In genomic region chr1:211697356-211697755, GRCh38 we compare ENCODE assay signal across 11 cellular contexts. TPM values are rescaled to one million over a fixed set of nuclear protein-coding genes. Genes with fewer than 3 reads are reported as not detected.
DNase-seq lines count a peak whose midpoint lies in the region; ATAC-seq lines count a peak whose summit lies in the region.
"Had no signal": no experiment of that assay in that cellular context is flagged by ENCODE, and none has a peak within 500 bp of the region (broad histone marks: within the 10 kb centered on the region; RNA-seq: fewer than 3 reads in every experiment).

No MANE protein-coding gene starts in this region.

- peaks cover 4 to 24% (median 19%) of the 10 kb centered on the region in 7 donors for H3K9me3 Mint-ChIP-seq in naive B cell

- peaks cover 0 to 5% of the 10 kb centered on the region in 2 donors for H3K36me3 Mint-ChIP-seq in naive B cell

- peaks cover 25 to 53% (median 47%) of the 10 kb centered on the region in 3 donors for H3K4me1 Mint-ChIP-seq in naive B cell

- H3K4me3 Mint-ChIP-seq in naive B cell: peak overlapping the region in 6 of 8 donors; percentile 56 to 74 (median 64)

- peaks cover 6 to 22% (median 16%) of the 10 kb centered on the region in 3 donors for H3K27me3 Mint-ChIP-seq in naive B cell

- peak overlapping the region in 5 of 6 donors; percentile 21 to 60 (median 49) for H3K27ac Mint-ChIP-seq in naive B cell

- ATAC-seq in HG02571 (IDR thresholded peaks at IDR 0.05; ENCODE audit: unreplicated experiment) (peak; percentile 73), HG03558 (IDR thresholded peaks at IDR 0.05; ENCODE audit: extremely low read depth, unreplicated experiment) (peak; percentile 67), naive B cell (ENCODE audit: low read depth in 2 of 2) (peak; percentile 95)

- DNase-seq in DMS 273 (lab: John Stamatoyannopoulos, UW; ENCODE audit: unreplicated experiment): peak; percentile 46
- no peak for DNase-seq in DMS 273 treated with DMSO at 0.1 percent for 48 hours (lab: John Stamatoyannopoulos, UW)
- DNase-seq in naive B cell: peak; percentile 70
- DNase-seq in activated naive CD4-positive, alpha-beta T cell treated with Interleukin-2 at 50 U/mL for 16 hours: no peak
- DNase-seq in NCI-H226: no peak
- no peak for DNase-seq in kidney tubule cell (ENCODE audit: low spot score)
- DNase-seq: cortex of kidney; NK-92 treated with Interleukin-12 subunit alpha and Interleukin-12 subunit beta, amount 100 ng/mL, for 24 hours; stimulated activated CD8-positive, alpha-beta memory T cell treated with anti-CD3 and anti-CD28 coated beads, Interleukin-4, amount 100 ng/mL, for 48 hours had no signal

RNA-seq across cellular contexts. Expression of gene NEK2, which starts 21.9 kb away (rescaled TPM):
- polyA plus RNA-seq in naive B cell (ENCODE audit: low read depth in 6 of 6): under 1 TPM in 2 of 6 donors, not detected in 4; 0.16 to 0.32 TPM

Comparison
In these comparisons a context has a peak if more than half of its experiments do, and no peak if none do; other contexts are left out.
1. DNase-seq: peak in DMS 273 (single experiment) and naive B cell (single experiment); none in DMS 273 treated with DMSO at 0.1 percent for 48 hours (single experiment), activated naive CD4-positive, alpha-beta T cell treated with Interleukin-2 at 50 U/mL for 16 hours (single experiment), NCI-H226 (single experiment) and kidney tubule cell (single experiment).
2. Peak in every context shown above with its lines, with median percentiles within 50 percentile points of each other: ATAC-seq.